In genomic region chr4:102514298-102514964, GRCh38 we compare ENCODE assay signal across 12 cellular contexts.
"Had no signal": no experiment of that assay in that cellular context is flagged by ENCODE, and none has a peak within 500 bp of the region (broad histone marks: within the 10 kb centered on the region; RNA-seq: fewer than 3 reads in every experiment).

No MANE protein-coding gene starts in this region.

- H3K27ac Mint-ChIP-seq: nephron had no signal

- H3K27me3 ChIP-seq: SJSA1 had no signal

- H3K4me3 ChIP-seq: lower lobe of right lung, SJSA1 had no signal

- FAIRE-seq: urothelium cell line had no signal

- H3K9me3 ChIP-seq: SJSA1 had no signal

- DNase-seq: activated CD4-positive, CD25-positive, alpha-beta regulatory T cell treated with anti-CD3 and anti-CD28 coated beads, Interleukin-2, amount 50 U/mL, for 72 hours; activated effector memory CD4-positive, alpha-beta T cell treated with Interleukin-2 at 50 U/mL for 16 hours; cortex of kidney; left cardiac atrium; lower lobe of right lung; stimulated activated CD4-positive, alpha-beta T cell treated with anti-CD3 and anti-CD28 coated beads, Interleukin-12 subunit alpha, Interleukin-12 subunit beta, amount 100 ng/mL, for 4 hours; stimulated activated naive CD4-positive, alpha-beta T cell treated with Interleukin-2 at 50 U/mL for 16 hours; SW 1271; T-helper 9 cell had no signal

- H3K4me1 Mint-ChIP-seq: nephron had no signal

- H3K4me3 Mint-ChIP-seq: nephron had no signal

- H3K36me3 ChIP-seq: lower lobe of right lung, SJSA1 had no signal

- H3K27ac ChIP-seq: lower lobe of right lung, SJSA1 had no signal

- ATAC-seq: left cardiac atrium, lower lobe of right lung had no signal
